ENCODE assay signal across 10 cellular contexts in the genomic region with DNA sequence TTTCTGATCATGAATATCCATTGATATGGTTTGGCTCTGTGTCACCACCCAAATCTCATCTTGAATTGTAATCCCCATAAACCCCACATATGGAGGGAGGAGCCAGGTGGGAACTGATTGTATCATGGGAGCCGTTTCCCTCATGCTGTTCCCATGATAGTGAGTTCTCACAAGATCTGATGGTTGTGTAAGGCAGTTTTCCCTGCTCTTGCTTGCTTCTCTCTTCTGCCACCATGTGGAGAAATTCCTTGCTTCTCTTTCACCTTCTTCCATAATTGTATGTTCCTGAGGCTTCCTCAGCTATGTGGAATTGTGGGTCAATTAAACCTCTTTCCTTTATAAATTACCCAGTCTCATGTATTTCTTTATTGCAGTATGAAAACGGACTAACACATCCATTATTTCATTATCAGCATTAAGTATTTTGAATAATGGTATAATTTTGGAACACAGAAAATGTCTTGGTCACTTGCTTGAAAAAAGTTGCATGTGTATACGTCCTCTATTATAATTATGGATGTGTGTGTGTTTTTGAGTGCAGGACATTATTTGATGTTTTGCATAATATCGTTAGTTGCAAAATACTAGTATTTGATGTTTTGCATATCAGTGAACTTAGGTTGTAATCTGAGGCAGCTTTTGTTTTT.
DNase-seq lines count a peak whose midpoint lies in the region; TF ChIP-seq lines count a peak whose summit lies in the region.
"Had no signal": no experiment of that assay in that cellular context is flagged by ENCODE, and none has a peak within 500 bp of the region (broad histone marks: within the 10 kb centered on the region; RNA-seq: fewer than 3 reads in every experiment).

No MANE protein-coding gene starts in this region.

- H3K4me1 Mint-ChIP-seq in T-helper 2 cell treated with Interferon-gamma antibody and Interleukin-4, amounts not matched to agents 5 μg/mL and 100 μg/mL, for 36 hours (ENCODE audit: low read depth), result no peaks in the 10 kb centered on the region
- H3K4me1 Mint-ChIP-seq: CD8-positive, alpha-beta memory T cell had no signal

- H3K27ac ChIP-seq in testis (no peak overlapping the region), Peyer's patch (no peak overlapping the region)

- peak; percentile 12 for DNase-seq in SIG-M5 treated with dmso at 0.1 percent for 504 hours (lab: John Stamatoyannopoulos, UW; ENCODE audit: unreplicated experiment)
- DNase-seq in SIG-M5 (lab: John Stamatoyannopoulos, UW), result no peak
- DNase-seq in RKO (ENCODE audit: low spot score), result peak; percentile 53
- DNase-seq in fibroblast of villous mesenchyme (ENCODE audit: low read depth), result peak; percentile 44
- DNase-seq in testis, result peak; percentile 24
- DNase-seq in stimulated activated naive CD4-positive, alpha-beta T cell (lab: John Stamatoyannopoulos, UW), result no peak
- no peak for DNase-seq in T-helper 2 cell treated with Interferon-gamma antibody and Interleukin-4, amounts not matched to agents 5 μg/mL and 100 μg/mL, for 36 hours (ENCODE audit: low spot score)
- no peak for DNase-seq in Peyer's patch
- DNase-seq: CD8-positive, alpha-beta memory T cell had no signal

- H3K27ac Mint-ChIP-seq in T-helper 2 cell treated with Interferon-gamma antibody and Interleukin-4, amounts not matched to agents 5 μg/mL and 100 μg/mL, for 36 hours, result no peak overlapping the region
- H3K27ac Mint-ChIP-seq: CD8-positive, alpha-beta memory T cell; stimulated activated naive CD8-positive, alpha-beta T cell treated with anti-CD3 and anti-CD28 coated beads, Interleukin-15, Interleukin-2, amounts not matched to agents 100 ng/mL and 50 ng/mL, for 24 hours had no signal

- H3K27me3 ChIP-seq in testis, result no peaks in the 10 kb centered on the region
- no peaks in the 10 kb centered on the region for H3K27me3 ChIP-seq in Peyer's patch

- H3K36me3 Mint-ChIP-seq in T-helper 2 cell treated with Interferon-gamma antibody and Interleukin-4, amounts not matched to agents 5 μg/mL and 100 μg/mL, for 36 hours (ENCODE audit: low read depth), result no peaks in the 10 kb centered on the region
- H3K36me3 Mint-ChIP-seq: CD8-positive, alpha-beta memory T cell had no signal

- TF ChIP-seq POLR2A in testis (IDR thresholded peaks at IDR 0.05) (no peak), Peyer's patch (IDR thresholded peaks at IDR 0.05) (no peak)

- no peak overlapping the region for H3K4me3 ChIP-seq in fibroblast of villous mesenchyme (ENCODE audit: low read depth, low read length)
- H3K4me3 ChIP-seq in testis, result no peak overlapping the region
- H3K4me3 ChIP-seq in Peyer's patch, result no peak overlapping the region

- H3K9me3 Mint-ChIP-seq in T-helper 2 cell treated with Interferon-gamma antibody and Interleukin-4, amounts not matched to agents 5 μg/mL and 100 μg/mL, for 36 hours, result peaks cover 14% of the 10 kb centered on the region
- H3K9me3 Mint-ChIP-seq: stimulated activated naive CD8-positive, alpha-beta T cell treated with anti-CD3 and anti-CD28 coated beads, Interleukin-15, Interleukin-2, amounts not matched to agents 100 ng/mL and 50 ng/mL, for 24 hours had no signal

- WGBS in testis, 2 donors, result 60 to 69% methylated on average over 4 of the region's 4 CpGs

- H3K9me3 ChIP-seq in testis, result no peaks in the 10 kb centered on the region
- no peaks in the 10 kb centered on the region for H3K9me3 ChIP-seq in Peyer's patch

- H3K36me3 ChIP-seq in testis (ENCODE audit: low read depth, missing control alignments) (no peaks in the 10 kb centered on the region), Peyer's patch (no peaks in the 10 kb centered on the region)

- TF ChIP-seq CTCF in fibroblast of villous mesenchyme (IDR thresholded peaks at IDR 0.05; ENCODE audit: insufficient read depth, low read depth, low read length) (peak; percentile 54), testis (IDR thresholded peaks at IDR 0.05) (peak in 1 of 3 experiments; percentile 35), Peyer's patch (IDR thresholded peaks at IDR 0.05) (peak in 1 of 6 experiments; percentile 2)

- no peak overlapping the region for H3K4me3 Mint-ChIP-seq in T-helper 2 cell treated with Interferon-gamma antibody and Interleukin-4, amounts not matched to agents 5 μg/mL and 100 μg/mL, for 36 hours
- H3K4me3 Mint-ChIP-seq: CD8-positive, alpha-beta memory T cell; stimulated activated naive CD8-positive, alpha-beta T cell treated with anti-CD3 and anti-CD28 coated beads, Interleukin-15, Interleukin-2, amounts not matched to agents 100 ng/mL and 50 ng/mL, for 24 hours had no signal

- H3K4me1 ChIP-seq in testis, result no peaks in the 10 kb centered on the region
- H3K4me1 ChIP-seq in Peyer's patch, result no peaks in the 10 kb centered on the region

- H3K27me3 Mint-ChIP-seq in T-helper 2 cell treated with Interferon-gamma antibody and Interleukin-4, amounts not matched to agents 5 μg/mL and 100 μg/mL, for 36 hours (ENCODE audit: low read depth), result no peaks in the 10 kb centered on the region
- H3K27me3 Mint-ChIP-seq: CD8-positive, alpha-beta memory T cell; stimulated activated naive CD8-positive, alpha-beta T cell treated with anti-CD3 and anti-CD28 coated beads, Interleukin-15, Interleukin-2, amounts not matched to agents 100 ng/mL and 50 ng/mL, for 24 hours had no signal

- intact Hi-C loops in testis (cut with DNase I; ENCODE audit: low total_unique reads), result no loop called here

Comparison
In these comparisons a context has a peak if more than half of its experiments do, and no peak if none do; other contexts are left out.
1. DNase-seq: peak in SIG-M5 treated with dmso at 0.1 percent for 504 hours (single experiment), RKO (single experiment), fibroblast of villous mesenchyme (single experiment) and testis (single experiment); none in SIG-M5 (single experiment), stimulated activated naive CD4-positive, alpha-beta T cell (0 of 6), T-helper 2 cell treated with Interferon-gamma antibody and Interleukin-4, amounts not matched to agents 5 μg/mL and 100 μg/mL, for 36 hours (single experiment) and Peyer's patch (0 of 3).